ENCODE assay signal across 16 cellular contexts in the genomic region with DNA sequence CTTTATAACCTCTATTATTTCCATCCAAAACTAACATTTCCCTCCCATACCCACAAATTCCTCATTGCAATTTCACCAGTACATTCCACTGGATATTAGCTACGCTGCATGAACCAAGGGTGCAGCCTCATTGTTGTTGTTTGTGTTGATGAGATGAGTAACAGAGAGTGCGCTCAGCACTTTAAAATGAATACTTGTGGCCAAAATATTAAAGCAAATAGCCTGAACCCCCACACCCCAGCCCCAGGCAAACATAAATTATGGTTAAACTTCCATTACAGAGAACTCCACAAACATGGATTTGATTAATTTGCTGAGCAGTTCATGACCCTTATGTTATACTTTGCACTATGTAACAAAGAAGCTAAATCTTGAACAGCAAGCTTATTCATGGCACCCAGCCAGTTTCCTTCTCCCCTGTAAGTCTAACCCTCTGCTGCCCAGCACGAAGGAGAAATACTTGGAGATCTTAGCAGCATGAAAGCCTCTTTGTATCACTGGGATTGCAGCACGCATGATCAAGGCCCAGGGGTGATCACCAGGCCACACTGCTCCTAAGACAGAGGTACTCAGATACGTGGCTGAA.
DNase-seq lines count a peak whose midpoint lies in the region; ATAC-seq and TF ChIP-seq lines count a peak whose summit lies in the region.
"Had no signal": no experiment of that assay in that cellular context is flagged by ENCODE, and none has a peak within 500 bp of the region (broad histone marks: within the 10 kb centered on the region; RNA-seq: fewer than 3 reads in every experiment).

No MANE protein-coding gene starts in this region.

- peak overlapping the region; percentile 48 for H3K27ac ChIP-seq in ACC112 (ENCODE audit: low read depth, low read length)
- H3K27ac ChIP-seq: coronary artery, SJCRH30 had no signal

- no peaks in the 10 kb centered on the region for H3K79me2 ChIP-seq in ACC112 (ENCODE audit: control insufficient read depth, insufficient read depth, low read length, unreplicated experiment)

- TF ChIP-seq CTCF in astrocyte of the spinal cord (IDR thresholded peaks at IDR 0.05; ENCODE audit: low read depth, low read length), result no peak
- no peak for TF ChIP-seq CTCF in GM13977 (IDR thresholded peaks at IDR 0.05; ENCODE audit: extremely low read depth, insufficient read depth, missing control alignments)

- no peak for ATAC-seq in GM19455 (IDR thresholded peaks at IDR 0.05; ENCODE audit: unreplicated experiment)

- DNase-seq in HS-5 (ENCODE audit: low read depth), result peak; percentile 14
- DNase-seq in astrocyte of the spinal cord (ENCODE audit: low read depth, low spot score), result peak; percentile 68
- peak; percentile 57 for DNase-seq in iris pigment epithelial cell (ENCODE audit: low read depth)
- no peak for DNase-seq in GM13977 (ENCODE audit: low spot score)
- no peak for DNase-seq in hepatic stellate cell (ENCODE audit: low spot score)
- DNase-seq in NOMO-1 treated with dmso at 0.1 percent for 144 hours (lab: John Stamatoyannopoulos, UW; ENCODE audit: unreplicated experiment), result no peak
- DNase-seq: activated naive CD4-positive, alpha-beta T cell treated with anti-CD3 and anti-CD28 coated beads, Interleukin-2, amount 50 U/mL, for 16 hours; DMS79; KBM-7; NCI-H1694; NCI-H774; stimulated activated CD4-positive, alpha-beta T cell treated with anti-CD3 and anti-CD28 coated beads, Interleukin-2, amount 100 ng/mL, for 24 hours had no signal

- no peak overlapping the region for H2AFZ ChIP-seq in ACC112 (ENCODE audit: low read length, unreplicated experiment)

- peaks cover 13% of the 10 kb centered on the region for H3K4me1 ChIP-seq in ACC112 (ENCODE audit: control insufficient read depth, insufficient read depth, low read length, unreplicated experiment)

- in situ Hi-C loops in astrocyte of the spinal cord (cut with HindIII; ENCODE audit: low sequenced_read_pairs), result no loop called here
- in situ Hi-C loops in GM13977 (cut with MboI; ENCODE audit: low pct_unique_long_range_greater_than_20kb, low sequenced_read_pairs, unreplicated experiment), result no loop called here

- 0 out of 2 replicates have a peak, but pooled peaks cover 5% of the 10 kb centered on the region for H3K27me3 ChIP-seq in ACC112 (ENCODE audit: insufficient read depth, low read length)
- H3K27me3 ChIP-seq: SJCRH30 had no signal

- no peaks in the 10 kb centered on the region for H3K36me3 ChIP-seq in ACC112 (ENCODE audit: insufficient read depth, low read length)
- H3K36me3 ChIP-seq: SJCRH30 had no signal

- H3K4me3 ChIP-seq in ACC112 (ENCODE audit: low read depth, low read length) (peak overlapping the region; percentile 20; the same call in 1 of the 2 replicates), astrocyte of the spinal cord (ENCODE audit: low read depth, low read length) (no peak overlapping the region)
- H3K4me3 ChIP-seq: coronary artery, SJCRH30 had no signal

Comparison
In these comparisons a context has a peak if more than half of its experiments do, and no peak if none do; other contexts are left out.
1. DNase-seq: peak in HS-5 (single experiment), astrocyte of the spinal cord (single experiment) and iris pigment epithelial cell (single experiment); none in GM13977 (single experiment), hepatic stellate cell (single experiment) and NOMO-1 treated with dmso at 0.1 percent for 144 hours (single experiment).